Comparison of ENCODE assay signal across 1 cellular context in the genomic region with DNA sequence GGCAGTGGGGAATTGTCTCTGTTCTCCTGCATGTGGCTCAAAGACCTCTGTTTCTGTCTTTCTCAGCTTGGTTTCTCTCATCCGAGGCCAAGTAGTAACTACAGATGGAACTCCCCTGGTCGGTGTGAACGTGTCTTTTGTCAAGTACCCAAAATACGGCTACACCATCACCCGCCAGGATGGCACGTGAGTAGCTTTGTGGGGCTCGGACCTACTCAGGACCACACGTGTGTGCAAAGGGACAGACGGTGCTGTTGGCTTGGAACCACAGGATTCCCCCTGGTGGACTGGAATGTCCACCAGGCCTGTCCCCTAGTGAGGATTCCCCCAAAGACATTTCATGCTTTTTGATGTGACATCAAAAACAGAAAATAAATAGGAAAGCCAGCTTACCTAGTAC.
TF ChIP-seq lines count a peak whose summit lies in the region.

No MANE protein-coding gene starts in this region.

TF ChIP-seq in GM23338, 12 proteins besides CTCF, POLR2A, EP300 and RAD21 (continued from another document):
- TF ChIP-seq, protein P1, sequence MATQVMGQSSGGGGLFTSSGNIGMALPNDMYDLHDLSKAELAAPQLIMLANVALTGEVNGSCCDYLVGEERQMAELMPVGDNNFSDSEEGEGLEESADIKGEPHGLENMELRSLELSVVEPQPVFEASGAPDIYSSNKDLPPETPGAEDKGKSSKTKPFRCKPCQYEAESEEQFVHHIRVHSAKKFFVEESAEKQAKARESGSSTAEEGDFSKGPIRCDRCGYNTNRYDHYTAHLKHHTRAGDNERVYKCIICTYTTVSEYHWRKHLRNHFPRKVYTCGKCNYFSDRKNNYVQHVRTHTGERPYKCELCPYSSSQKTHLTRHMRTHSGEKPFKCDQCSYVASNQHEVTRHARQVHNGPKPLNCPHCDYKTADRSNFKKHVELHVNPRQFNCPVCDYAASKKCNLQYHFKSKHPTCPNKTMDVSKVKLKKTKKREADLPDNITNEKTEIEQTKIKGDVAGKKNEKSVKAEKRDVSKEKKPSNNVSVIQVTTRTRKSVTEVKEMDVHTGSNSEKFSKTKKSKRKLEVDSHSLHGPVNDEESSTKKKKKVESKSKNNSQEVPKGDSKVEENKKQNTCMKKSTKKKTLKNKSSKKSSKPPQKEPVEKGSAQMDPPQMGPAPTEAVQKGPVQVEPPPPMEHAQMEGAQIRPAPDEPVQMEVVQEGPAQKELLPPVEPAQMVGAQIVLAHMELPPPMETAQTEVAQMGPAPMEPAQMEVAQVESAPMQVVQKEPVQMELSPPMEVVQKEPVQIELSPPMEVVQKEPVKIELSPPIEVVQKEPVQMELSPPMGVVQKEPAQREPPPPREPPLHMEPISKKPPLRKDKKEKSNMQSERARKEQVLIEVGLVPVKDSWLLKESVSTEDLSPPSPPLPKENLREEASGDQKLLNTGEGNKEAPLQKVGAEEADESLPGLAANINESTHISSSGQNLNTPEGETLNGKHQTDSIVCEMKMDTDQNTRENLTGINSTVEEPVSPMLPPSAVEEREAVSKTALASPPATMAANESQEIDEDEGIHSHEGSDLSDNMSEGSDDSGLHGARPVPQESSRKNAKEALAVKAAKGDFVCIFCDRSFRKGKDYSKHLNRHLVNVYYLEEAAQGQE (IDR thresholded peaks at IDR 0.05; ENCODE audit: unreplicated experiment): no peak
- TF ChIP-seq ZNF114 (CRISPR knock-in tag; IDR thresholded peaks at IDR 0.05) (no peak), EZH2phosphoT487 (IDR thresholded peaks at IDR 0.05; ENCODE audit: unreplicated experiment) (no peak)
